In the genomic region with DNA sequence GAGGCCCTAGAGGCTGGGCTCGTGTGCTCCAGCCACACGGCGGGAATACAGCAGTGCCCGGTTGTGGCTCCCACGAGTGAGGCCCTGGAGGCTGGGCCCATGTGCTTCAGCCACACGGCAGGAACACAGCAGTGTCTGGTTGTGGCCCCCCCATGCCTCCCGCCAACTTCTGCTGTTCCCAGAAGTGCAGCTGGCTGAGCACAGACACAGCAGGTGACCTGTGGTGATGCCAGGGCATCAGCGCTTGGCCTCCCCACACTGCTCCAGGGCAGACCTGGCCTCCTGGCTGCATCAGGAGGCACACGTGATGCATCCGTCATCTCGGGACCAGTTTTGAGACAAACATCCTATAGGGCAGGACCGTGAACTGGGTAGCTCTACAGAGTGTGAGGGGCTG, we compare ENCODE assay signal across 23 cellular contexts.
DNase-seq lines count a peak whose midpoint lies in the region; ATAC-seq, FAIRE-seq and TF ChIP-seq lines count a peak whose summit lies in the region.
"Had no signal": no experiment of that assay in that cellular context is flagged by ENCODE, and none has a peak within 500 bp of the region (broad histone marks: within the 10 kb centered on the region; RNA-seq: fewer than 3 reads in every experiment).

No MANE protein-coding gene starts in this region.

- peak overlapping the region in 7 of 59 donors; percentile 4 to 88 (median 77) for H3K27ac ChIP-seq in dorsolateral prefrontal cortex
- H3K27ac ChIP-seq: gastrocnemius medialis, right lobe of liver had no signal

- ATAC-seq in activated T-cell treated with anti-CD3 and anti-CD28 coated beads, Interleukin-2, amount 50 U/mL, for 4 hours, result no peak
- ATAC-seq in sciatic nerve, result no peak
- no peak for ATAC-seq in effector memory CD8-positive, alpha-beta T cell (replicated peaks)
- ATAC-seq: activated CD8-positive, alpha-beta memory T cell treated with anti-CD3 and anti-CD28 coated beads, Interleukin-2, amount 10 ng/mL, durations not matched to agents 7 days and 5 days; activated T-helper 17 cell treated with anti-CD3 and anti-CD28 coated beads, Interleukin-2, amount 50 U/mL, for 72 hours; esophagus mucosa; gastrocnemius medialis; naive thymus-derived CD4-positive, alpha-beta T cell; right lobe of liver had no signal

- no peak for TF ChIP-seq CTCF in dorsolateral prefrontal cortex (IDR thresholded peaks at IDR 0.05 in 54 of 56, conservative IDR thresholded peaks at IDR 0.05 in 2 of 56; ENCODE audit: low read depth in 1 of 56, partially characterized antibody in 56 of 56)

- no peaks in the 10 kb centered on the region for H3K4me1 Mint-ChIP-seq in activated T-cell treated with anti-CD3 and anti-CD28 coated beads, Interleukin-2, amount 50 U/mL, for 4 hours (ENCODE audit: low read depth)
- no peaks in the 10 kb centered on the region for H3K4me1 Mint-ChIP-seq in effector memory CD8-positive, alpha-beta T cell (ENCODE audit: low read depth in 2 of 2)
- H3K4me1 Mint-ChIP-seq: activated CD8-positive, alpha-beta memory T cell treated with anti-CD3 and anti-CD28 coated beads, Interleukin-2, amount 10 ng/mL, durations not matched to agents 7 days and 5 days; activated T-helper 17 cell treated with anti-CD3 and anti-CD28 coated beads, Interleukin-2, amount 50 U/mL, for 72 hours had no signal

- H3K4me3 Mint-ChIP-seq in activated T-cell treated with anti-CD3 and anti-CD28 coated beads, Interleukin-2, amount 50 U/mL, for 4 hours, result no peak overlapping the region
- no peak overlapping the region for H3K4me3 Mint-ChIP-seq in effector memory CD8-positive, alpha-beta T cell
- H3K4me3 Mint-ChIP-seq: activated CD8-positive, alpha-beta memory T cell treated with anti-CD3 and anti-CD28 coated beads, Interleukin-2, amount 10 ng/mL, durations not matched to agents 7 days and 5 days; activated naive CD8-positive, alpha-beta T cell; activated T-helper 17 cell treated with anti-CD3 and anti-CD28 coated beads, Interleukin-2, amount 50 U/mL, for 72 hours; naive thymus-derived CD4-positive, alpha-beta T cell; type B pancreatic cell had no signal

- H3K36me3 Mint-ChIP-seq in activated T-cell treated with anti-CD3 and anti-CD28 coated beads, Interleukin-2, amount 50 U/mL, for 4 hours (ENCODE audit: insufficient read depth), result peaks cover 16% of the 10 kb centered on the region
- H3K36me3 Mint-ChIP-seq in effector memory CD8-positive, alpha-beta T cell (ENCODE audit: insufficient read depth), result no peaks in the 10 kb centered on the region
- H3K36me3 Mint-ChIP-seq: activated CD8-positive, alpha-beta memory T cell treated with anti-CD3 and anti-CD28 coated beads, Interleukin-2, amount 10 ng/mL, durations not matched to agents 7 days and 5 days; type B pancreatic cell had no signal

- no peak for TF ChIP-seq POLR2A in GM12892 (IDR thresholded peaks at IDR 0.05; ENCODE audit: low read depth, low read length)

- H3K27me3 Mint-ChIP-seq in activated T-cell treated with anti-CD3 and anti-CD28 coated beads, Interleukin-2, amount 50 U/mL, for 4 hours (ENCODE audit: low read depth), result no peaks in the 10 kb centered on the region
- no peaks in the 10 kb centered on the region for H3K27me3 Mint-ChIP-seq in effector memory CD8-positive, alpha-beta T cell
- H3K27me3 Mint-ChIP-seq: activated naive CD8-positive, alpha-beta T cell; activated T-helper 17 cell treated with anti-CD3 and anti-CD28 coated beads, Interleukin-2, amount 50 U/mL, for 72 hours; naive thymus-derived CD4-positive, alpha-beta T cell had no signal

- no peak overlapping the region for H3K27ac Mint-ChIP-seq in effector memory CD8-positive, alpha-beta T cell
- H3K27ac Mint-ChIP-seq: activated CD8-positive, alpha-beta memory T cell treated with anti-CD3 and anti-CD28 coated beads, Interleukin-2, amount 10 ng/mL, durations not matched to agents 7 days and 5 days; activated naive CD8-positive, alpha-beta T cell; activated T-helper 17 cell treated with anti-CD3 and anti-CD28 coated beads, Interleukin-2, amount 50 U/mL, for 72 hours; naive thymus-derived CD4-positive, alpha-beta T cell; type B pancreatic cell had no signal

- H3K9me3 Mint-ChIP-seq in activated T-cell treated with anti-CD3 and anti-CD28 coated beads, Interleukin-2, amount 50 U/mL, for 4 hours, result peaks cover 8% of the 10 kb centered on the region
- H3K9me3 Mint-ChIP-seq in effector memory CD8-positive, alpha-beta T cell, result no peaks in the 10 kb centered on the region
- H3K9me3 Mint-ChIP-seq: activated T-helper 17 cell treated with anti-CD3 and anti-CD28 coated beads, Interleukin-2, amount 50 U/mL, for 72 hours; type B pancreatic cell had no signal

- H3K27me3 ChIP-seq in dorsolateral prefrontal cortex, result peaks cover 0 to 3% (median 0%) of the 10 kb centered on the region in 45 donors
- H3K27me3 ChIP-seq: gastrocnemius medialis, right lobe of liver had no signal

- FAIRE-seq in GM12892 (lab: Jason Lieb, UNC), result no peak

- DNase-seq in activated T-cell treated with anti-CD3 and anti-CD28 coated beads, Interleukin-2, amount 50 U/mL, for 4 hours, result peak; percentile 3
- no peak for DNase-seq in activated T-cell treated with anti-CD3 and anti-CD28 coated beads for 4 hours
- peak; percentile 13 for DNase-seq in GM12892 (ENCODE audit: insufficient read length)
- peak in 9 of 10 donors; percentile 1 to 40 (median 27) for DNase-seq in dorsolateral prefrontal cortex
- DNase-seq in sciatic nerve (ENCODE audit: low spot score), result peak; percentile 41
- no peak for DNase-seq in medulla oblongata (ENCODE audit: extremely low spot score)
- no peak for DNase-seq in effector memory CD8-positive, alpha-beta T cell
- no peak for DNase-seq in kidney tubule cell (ENCODE audit: low spot score)
- DNase-seq: ACHN; activated CD4-positive, CD25-positive, alpha-beta regulatory T cell; effector CD8-positive, alpha-beta T cell; Karpas-422; kidney glomerular epithelial cell; NCI-H1694 treated with DMSO at 0.1 percent for 48 hours; NCI-H69 had no signal

- intact Hi-C loops in dorsolateral prefrontal cortex (cut with DNase I), result no loop called here
- intact Hi-C loops in sciatic nerve (cut with DNase I), result no loop called here

- H3K4me3 ChIP-seq in dorsolateral prefrontal cortex, result no peak overlapping the region
- H3K4me3 ChIP-seq: gastrocnemius medialis, right lobe of liver had no signal

Comparison
In these comparisons a context has a peak if more than half of its experiments do, and no peak if none do; other contexts are left out.
1. DNase-seq: peak in activated T-cell treated with anti-CD3 and anti-CD28 coated beads, Interleukin-2, amount 50 U/mL, for 4 hours (single experiment), GM12892 (single experiment), dorsolateral prefrontal cortex (9 of 10) and sciatic nerve (single experiment); none in activated T-cell treated with anti-CD3 and anti-CD28 coated beads for 4 hours (single experiment), medulla oblongata (single experiment), effector memory CD8-positive, alpha-beta T cell (0 of 3) and kidney tubule cell (single experiment).